Comparison of ENCODE assay signal across 2 cellular contexts in the genomic region with DNA sequence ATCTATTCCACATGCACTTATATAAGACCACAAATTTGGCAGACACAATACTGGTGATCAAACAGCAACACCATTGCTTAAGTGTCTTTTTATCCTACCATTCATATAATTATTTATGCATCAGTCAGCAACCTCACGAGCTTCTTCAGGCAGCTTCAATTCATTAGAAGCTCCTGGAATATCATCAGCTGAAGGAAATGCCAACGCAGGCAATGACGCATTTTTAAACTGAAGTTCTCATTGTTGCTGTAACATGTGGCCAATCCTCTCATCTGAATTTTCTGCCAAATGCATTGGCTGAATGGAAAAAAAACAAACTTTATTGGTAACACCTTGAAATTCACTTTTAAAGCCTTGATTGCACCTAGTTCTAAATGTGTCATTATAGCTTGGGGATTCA.
A peak's percentile ranks its signal among the peaks of the same experiment; 100 is the strongest.
TF ChIP-seq lines count a peak whose summit lies in the region.

No MANE protein-coding gene starts in this region.

TF ChIP-seq in IMR-90, 13 proteins besides CTCF, POLR2A, EP300 and RAD21 (continued from another document):
- TF ChIP-seq MAFK (IDR thresholded peaks at IDR 0.05; ENCODE audit: low read depth, low read length), result 0 out of 2 replicates have a peak, but pooled peaks have one; percentile 19
- TF ChIP-seq, protein P1, sequence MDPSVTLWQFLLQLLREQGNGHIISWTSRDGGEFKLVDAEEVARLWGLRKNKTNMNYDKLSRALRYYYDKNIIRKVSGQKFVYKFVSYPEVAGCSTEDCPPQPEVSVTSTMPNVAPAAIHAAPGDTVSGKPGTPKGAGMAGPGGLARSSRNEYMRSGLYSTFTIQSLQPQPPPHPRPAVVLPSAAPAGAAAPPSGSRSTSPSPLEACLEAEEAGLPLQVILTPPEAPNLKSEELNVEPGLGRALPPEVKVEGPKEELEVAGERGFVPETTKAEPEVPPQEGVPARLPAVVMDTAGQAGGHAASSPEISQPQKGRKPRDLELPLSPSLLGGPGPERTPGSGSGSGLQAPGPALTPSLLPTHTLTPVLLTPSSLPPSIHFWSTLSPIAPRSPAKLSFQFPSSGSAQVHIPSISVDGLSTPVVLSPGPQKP (IDR thresholded peaks at IDR 0.05; ENCODE audit: borderline replicate concordance, low read depth, low read length), result no peak
- no peak for TF ChIP-seq NFE2L2 (IDR thresholded peaks at IDR 0.05; ENCODE audit: low read depth, low read length)

TF ChIP-seq in endothelial cell of umbilical vein, 7 proteins besides CTCF, POLR2A, EP300 and RAD21 (continued from another document):
- no peak for TF ChIP-seq POLR2AphosphoS5 (IDR thresholded peaks at IDR 0.05; ENCODE audit: insufficient read depth, low read depth, low read length)
- TF ChIP-seq JUN (IDR thresholded peaks at IDR 0.05; ENCODE audit: borderline replicate concordance, insufficient read depth, insufficient read length, low read depth), result no peak
- TF ChIP-seq, protein P2, sequence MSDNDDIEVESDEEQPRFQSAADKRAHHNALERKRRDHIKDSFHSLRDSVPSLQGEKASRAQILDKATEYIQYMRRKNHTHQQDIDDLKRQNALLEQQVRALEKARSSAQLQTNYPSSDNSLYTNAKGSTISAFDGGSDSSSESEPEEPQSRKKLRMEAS (IDR thresholded peaks at IDR 0.05; ENCODE audit: insufficient read depth, insufficient read length), result no peak
